In the genomic region with DNA sequence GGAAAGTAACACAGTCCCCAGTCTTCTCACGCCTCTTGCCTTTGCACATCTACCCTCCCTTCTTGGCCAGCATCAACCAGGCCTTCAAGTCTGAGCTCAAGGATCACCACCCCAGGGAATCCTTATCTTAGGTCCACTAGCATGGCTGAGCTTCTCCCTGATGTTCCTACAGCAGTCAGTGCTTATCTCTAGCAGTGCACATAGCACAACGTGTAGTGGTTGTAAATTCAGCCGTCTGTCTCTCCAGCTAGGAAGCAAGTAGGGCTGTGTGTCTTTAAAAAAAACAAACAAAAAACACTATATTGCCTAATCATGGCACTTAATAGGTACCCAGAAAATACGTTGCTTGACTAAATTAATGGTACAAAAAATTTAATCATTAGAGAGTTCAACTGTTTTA, we compare ENCODE assay signal across 1 cellular context.
TF ChIP-seq lines count a peak whose summit lies in the region.

No MANE protein-coding gene starts in this region.

TF ChIP-seq in K562, 482 proteins besides CTCF, POLR2A, EP300 and RAD21 (continued from another document):
- TF ChIP-seq, protein P1, sequence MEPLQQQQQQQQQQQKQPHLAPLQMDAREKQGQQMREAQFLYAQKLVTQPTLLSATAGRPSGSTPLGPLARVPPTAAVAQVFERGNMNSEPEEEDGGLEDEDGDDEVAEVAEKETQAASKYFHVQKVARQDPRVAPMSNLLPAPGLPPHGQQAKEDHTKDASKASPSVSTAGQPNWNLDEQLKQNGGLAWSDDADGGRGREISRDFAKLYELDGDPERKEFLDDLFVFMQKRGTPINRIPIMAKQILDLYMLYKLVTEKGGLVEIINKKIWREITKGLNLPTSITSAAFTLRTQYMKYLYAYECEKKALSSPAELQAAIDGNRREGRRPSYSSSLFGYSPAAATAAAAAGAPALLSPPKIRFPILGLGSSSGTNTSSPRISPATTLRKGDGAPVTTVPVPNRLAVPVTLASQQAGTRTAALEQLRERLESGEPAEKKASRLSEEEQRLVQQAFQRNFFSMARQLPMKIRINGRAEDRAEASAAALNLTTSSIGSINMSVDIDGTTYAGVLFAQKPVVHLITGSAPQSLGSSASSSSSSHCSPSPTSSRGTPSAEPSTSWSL (CRISPR knock-in tag; IDR thresholded peaks at IDR 0.05; ENCODE audit: borderline replicate concordance): no peak
- TF ChIP-seq PHB2 (IDR thresholded peaks at IDR 0.05; ENCODE audit: low read depth): no peak
- TF ChIP-seq EZH2 (IDR thresholded peaks at IDR 0.05; ENCODE audit: borderline replicate concordance, low read depth, low read length): no peak
- TF ChIP-seq, protein P2, sequence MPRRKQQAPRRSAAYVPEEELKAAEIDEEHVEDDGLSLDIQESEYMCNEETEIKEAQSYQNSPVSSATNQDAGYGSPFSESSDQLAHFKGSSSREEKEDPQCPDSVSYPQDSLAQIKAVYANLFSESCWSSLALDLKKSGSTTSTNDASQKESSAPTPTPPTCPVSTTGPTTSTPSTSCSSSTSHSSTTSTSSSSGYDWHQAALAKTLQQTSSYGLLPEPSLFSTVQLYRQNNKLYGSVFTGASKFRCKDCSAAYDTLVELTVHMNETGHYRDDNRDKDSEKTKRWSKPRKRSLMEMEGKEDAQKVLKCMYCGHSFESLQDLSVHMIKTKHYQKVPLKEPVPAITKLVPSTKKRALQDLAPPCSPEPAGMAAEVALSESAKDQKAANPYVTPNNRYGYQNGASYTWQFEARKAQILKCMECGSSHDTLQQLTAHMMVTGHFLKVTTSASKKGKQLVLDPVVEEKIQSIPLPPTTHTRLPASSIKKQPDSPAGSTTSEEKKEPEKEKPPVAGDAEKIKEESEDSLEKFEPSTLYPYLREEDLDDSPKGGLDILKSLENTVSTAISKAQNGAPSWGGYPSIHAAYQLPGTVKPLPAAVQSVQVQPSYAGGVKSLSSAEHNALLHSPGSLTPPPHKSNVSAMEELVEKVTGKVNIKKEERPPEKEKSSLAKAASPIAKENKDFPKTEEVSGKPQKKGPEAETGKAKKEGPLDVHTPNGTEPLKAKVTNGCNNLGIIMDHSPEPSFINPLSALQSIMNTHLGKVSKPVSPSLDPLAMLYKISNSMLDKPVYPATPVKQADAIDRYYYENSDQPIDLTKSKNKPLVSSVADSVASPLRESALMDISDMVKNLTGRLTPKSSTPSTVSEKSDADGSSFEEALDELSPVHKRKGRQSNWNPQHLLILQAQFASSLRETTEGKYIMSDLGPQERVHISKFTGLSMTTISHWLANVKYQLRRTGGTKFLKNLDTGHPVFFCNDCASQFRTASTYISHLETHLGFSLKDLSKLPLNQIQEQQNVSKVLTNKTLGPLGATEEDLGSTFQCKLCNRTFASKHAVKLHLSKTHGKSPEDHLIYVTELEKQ (CRISPR knock-in tag; IDR thresholded peaks at IDR 0.05): no peak
- 0 out of 2 replicates have a peak, but pooled peaks have one; percentile 35 for TF ChIP-seq TOE1 (IDR thresholded peaks at IDR 0.05; ENCODE audit: borderline replicate concordance)
- no peak for TF ChIP-seq TOE1 (CRISPR knock-in tag; IDR thresholded peaks at IDR 0.05; ENCODE audit: borderline replicate concordance, low read depth)
- peak; percentile 97 for TF ChIP-seq CBFA2T3 (IDR thresholded peaks at IDR 0.05)
- TF ChIP-seq ZNF239 (CRISPR knock-in tag; IDR thresholded peaks at IDR 0.05): no peak
- TF ChIP-seq, protein P3, sequence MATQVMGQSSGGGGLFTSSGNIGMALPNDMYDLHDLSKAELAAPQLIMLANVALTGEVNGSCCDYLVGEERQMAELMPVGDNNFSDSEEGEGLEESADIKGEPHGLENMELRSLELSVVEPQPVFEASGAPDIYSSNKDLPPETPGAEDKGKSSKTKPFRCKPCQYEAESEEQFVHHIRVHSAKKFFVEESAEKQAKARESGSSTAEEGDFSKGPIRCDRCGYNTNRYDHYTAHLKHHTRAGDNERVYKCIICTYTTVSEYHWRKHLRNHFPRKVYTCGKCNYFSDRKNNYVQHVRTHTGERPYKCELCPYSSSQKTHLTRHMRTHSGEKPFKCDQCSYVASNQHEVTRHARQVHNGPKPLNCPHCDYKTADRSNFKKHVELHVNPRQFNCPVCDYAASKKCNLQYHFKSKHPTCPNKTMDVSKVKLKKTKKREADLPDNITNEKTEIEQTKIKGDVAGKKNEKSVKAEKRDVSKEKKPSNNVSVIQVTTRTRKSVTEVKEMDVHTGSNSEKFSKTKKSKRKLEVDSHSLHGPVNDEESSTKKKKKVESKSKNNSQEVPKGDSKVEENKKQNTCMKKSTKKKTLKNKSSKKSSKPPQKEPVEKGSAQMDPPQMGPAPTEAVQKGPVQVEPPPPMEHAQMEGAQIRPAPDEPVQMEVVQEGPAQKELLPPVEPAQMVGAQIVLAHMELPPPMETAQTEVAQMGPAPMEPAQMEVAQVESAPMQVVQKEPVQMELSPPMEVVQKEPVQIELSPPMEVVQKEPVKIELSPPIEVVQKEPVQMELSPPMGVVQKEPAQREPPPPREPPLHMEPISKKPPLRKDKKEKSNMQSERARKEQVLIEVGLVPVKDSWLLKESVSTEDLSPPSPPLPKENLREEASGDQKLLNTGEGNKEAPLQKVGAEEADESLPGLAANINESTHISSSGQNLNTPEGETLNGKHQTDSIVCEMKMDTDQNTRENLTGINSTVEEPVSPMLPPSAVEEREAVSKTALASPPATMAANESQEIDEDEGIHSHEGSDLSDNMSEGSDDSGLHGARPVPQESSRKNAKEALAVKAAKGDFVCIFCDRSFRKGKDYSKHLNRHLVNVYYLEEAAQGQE (CRISPR knock-in tag; IDR thresholded peaks at IDR 0.05; ENCODE audit: low read depth): no peak
- no peak for TF ChIP-seq RBM22 (IDR thresholded peaks at IDR 0.05; ENCODE audit: low read depth, low read length, poor library complexity, severe bottlenecking)
- no peak for TF ChIP-seq SRF (CRISPR knock-in tag; IDR thresholded peaks at IDR 0.05)
- TF ChIP-seq SREBF1 (IDR thresholded peaks at IDR 0.05; ENCODE audit: borderline replicate concordance, low read depth, low read length): no peak
- peak; percentile 93 for TF ChIP-seq CBFA2T2 (conservative IDR thresholded peaks at IDR 0.05)
- TF ChIP-seq SAP30 (IDR thresholded peaks at IDR 0.05; ENCODE audit: borderline replicate concordance, insufficient read depth, low read depth, low read length, poor library complexity, severe bottlenecking): no peak
- no peak for TF ChIP-seq NFIX (CRISPR knock-in tag; IDR thresholded peaks at IDR 0.05; ENCODE audit: low read depth)
TF ChIP-seq in K562: peak in this region for 80.
